ENCODE assay signal across 27 cellular contexts in genomic region chr4:59956366-59956765, GRCh38.
"Had no signal": no experiment of that assay in that cellular context is flagged by ENCODE, and none has a peak within 500 bp of the region (broad histone marks: within the 10 kb centered on the region; RNA-seq: fewer than 3 reads in every experiment).

No MANE protein-coding gene starts in this region.

- H3K27ac ChIP-seq: ascending aorta, breast epithelium, cardiac muscle cell, colonic mucosa, epithelial cell of prostate had no signal

- H3K27me3 ChIP-seq: ascending aorta, breast epithelium, cardiac muscle cell, colonic mucosa had no signal

- DNase-seq: activated CD4-positive, alpha-beta memory T cell treated with anti-CD3 and anti-CD28 coated beads for 36 hours; activated CD4-positive, alpha-beta T cell treated with anti-CD3 and anti-CD28 coated beads for 36 hours; activated CD4-positive, alpha-beta T cell treated with anti-CD3 and anti-CD28 coated beads, Interleukin-2, amount 10 ng/mL, durations not matched to agents 24 days and 14 days; activated CD4-positive, CD25-positive, alpha-beta regulatory T cell; activated CD4-positive, CD25-positive, alpha-beta regulatory T cell treated with anti-CD3 and anti-CD28 coated beads, Interleukin-2, amount 50 U/mL, for 72 hours; activated CD8-positive, alpha-beta memory T cell treated with anti-CD3 and anti-CD28 coated beads, Interleukin-2, amount 10 ng/mL, durations not matched to agents 7 days and 5 days; activated CD8-positive, alpha-beta memory T cell treated with anti-CD3 and anti-CD28 coated beads, Interleukin-2, amount 50 U/mL, for 4 hours; activated CD8-positive, alpha-beta T cell treated with anti-CD3 and anti-CD28 coated beads, Interleukin-2, amount 10 ng/mL, durations not matched to agents 7 days and 5 days; activated effector memory CD4-positive, alpha-beta T cell treated with anti-CD3 and anti-CD28 coated beads, Interleukin-2, amount 50 U/mL, for 16 hours; activated naive CD4-positive, alpha-beta T cell treated with anti-CD3 and anti-CD28 coated beads, Interleukin-2, amount 10 ng/mL, durations not matched to agents 7 days and 5 days; activated naive CD8-positive, alpha-beta T cell treated with anti-CD3 and anti-CD28 coated beads, Interleukin-2, amount 10 ng/mL, durations not matched to agents 7 days and 5 days; activated T-cell treated with anti-CD3 and anti-CD28 coated beads, Interleukin-2, amount 50 U/mL, for 1 hour; activated T-cell treated with anti-CD3 and anti-CD28 coated beads, Interleukin-2, amount 50 U/mL, for 48 hours; central memory CD4-positive, alpha-beta T cell; cerebellar nuclear complex; colonic mucosa; effector CD8-positive, alpha-beta T cell; foreskin fibroblast; head of caudate nucleus; T-helper 17 cell; T1000 had no signal

- H3K9me3 ChIP-seq: ascending aorta, breast epithelium, colonic mucosa had no signal

- H3K4me3 ChIP-seq: ascending aorta, breast epithelium, cardiac muscle cell, colonic mucosa had no signal

- ATAC-seq: activated CD4-positive, alpha-beta T cell treated with anti-CD3 and anti-CD28 coated beads for 36 hours; activated CD8-positive, alpha-beta memory T cell treated with anti-CD3 and anti-CD28 coated beads, Interleukin-2, amount 10 ng/mL, durations not matched to agents 7 days and 5 days; activated CD8-positive, alpha-beta T cell treated with anti-CD3 and anti-CD28 coated beads, Interleukin-2, amount 10 ng/mL, durations not matched to agents 7 days and 5 days; activated naive CD4-positive, alpha-beta T cell treated with anti-CD3 and anti-CD28 coated beads, Interleukin-2, amount 50 U/mL, for 72 hours; esophagus mucosa; T-helper 17 cell had no signal

- H3K36me3 ChIP-seq: ascending aorta, breast epithelium, cardiac muscle cell, colonic mucosa had no signal

- H3K4me1 ChIP-seq: ascending aorta, breast epithelium, colonic mucosa had no signal
